8 cellular contexts compared by ENCODE assay signal in genomic region chr7:992742-993607, GRCh38. TPM values are rescaled to one million over a fixed set of nuclear protein-coding genes. Genes with fewer than 3 reads are reported as not detected.
DNase-seq lines count a peak whose midpoint lies in the region; ATAC-seq and TF ChIP-seq lines count a peak whose summit lies in the region.

No MANE protein-coding gene starts in this region.

- H3K4me1 ChIP-seq in heart left ventricle, result peaks cover 0 to 29% (median 9%) of the 10 kb centered on the region in 12 donors

- WGBS in heart left ventricle, 4 donors, result 20 to 35% (median 22%) methylated on average over 16 to 33 of the region's 33 CpGs

- intact Hi-C loops in heart left ventricle (cut with DNase I), result loop anchor here (1.0 to 10.0 kb wide), 9 partner anchors 34 to 184 kb away; a partner anchor contains a TSS

- peaks cover 0 to 19% (median 10%) of the 10 kb centered on the region in 9 donors for H3K36me3 ChIP-seq in heart left ventricle

- peaks cover 0 to 10% (median 7%) of the 10 kb centered on the region in 9 donors for H3K27me3 ChIP-seq in heart left ventricle

- peak; percentile 94 for ATAC-seq in GM18502 (IDR thresholded peaks at IDR 0.05; ENCODE audit: poor library complexity, unreplicated experiment)
- ATAC-seq in HG02885 (IDR thresholded peaks at IDR 0.05; ENCODE audit: poor library complexity, unreplicated experiment), result peak; percentile 94
- peak; percentile 93 to 99 (median 97) for ATAC-seq in heart left ventricle
- no peak for ATAC-seq in HG03469 (IDR thresholded peaks at IDR 0.05; ENCODE audit: unreplicated experiment)

- H3K9me3 ChIP-seq in heart left ventricle, result no peaks in the 10 kb centered on the region

- TF ChIP-seq POLR2A in heart left ventricle (IDR thresholded peaks at IDR 0.05), result no peak

- H3K27ac ChIP-seq in heart left ventricle, result no peak overlapping the region

- TF ChIP-seq CTCF in heart left ventricle (IDR thresholded peaks at IDR 0.05), result peak; percentile 99 to 100 (median 100)

- peak; percentile 88 for DNase-seq in NCI-H1694 treated with DMSO at 0.1 percent for 48 hours (lab: John Stamatoyannopoulos, UW)
- peak; percentile 92 for DNase-seq in T follicular helper cell (ENCODE audit: low read depth)
- peak; percentile 87 for DNase-seq in activated naive CD8-positive, alpha-beta T cell treated with anti-CD3 and anti-CD28 coated beads, Interleukin-2, amount 50 U/mL, for 16 hours (ENCODE audit: low read depth, low spot score)
- peak; percentile 97 to 99 (median 97) for DNase-seq in heart left ventricle
- peak; percentile 96 for DNase-seq in putamen (ENCODE audit: low spot score)

- no peak overlapping the region for H3K4me3 ChIP-seq in heart left ventricle

RNA-seq across cellular contexts. Expression of gene CYP2W1, which starts 10.0 kb away (rescaled TPM):
- total RNA-seq in heart left ventricle, result not detected
- polyA plus RNA-seq in heart left ventricle, result not detected

RNA-seq across cellular contexts. Expression of gene COX19, which starts 17.6 kb away (rescaled TPM):
- total RNA-seq in heart left ventricle, result 1 to 10 TPM; 3.1 to 7.8 (median 6.5) TPM
- polyA plus RNA-seq in heart left ventricle, result 1 to 10 TPM; 5.7 to 6.6 TPM

RNA-seq across cellular contexts. Expression of gene ADAP1, which starts 38.5 kb away (rescaled TPM):
- total RNA-seq in heart left ventricle, result 10 to 100 TPM in 6 of 9 donors, 1 to 10 TPM in 3; 7.0 to 16.5 (median 12.0) TPM
- polyA plus RNA-seq in heart left ventricle, result 10 to 100 TPM in 1 of 2 donors, 1 to 10 TPM in 1; 3.1 to 14.0 TPM

RNA-seq across cellular contexts. Expression of gene GPR146, which starts 51.4 kb away (rescaled TPM):
- total RNA-seq in heart left ventricle, result 10 to 100 TPM; 12.3 to 56.8 (median 25.2) TPM
- polyA plus RNA-seq in heart left ventricle, result 10 to 100 TPM; 11.1 to 26.4 TPM
